Comparison of ENCODE assay signal across 8 cellular contexts in the genomic region with DNA sequence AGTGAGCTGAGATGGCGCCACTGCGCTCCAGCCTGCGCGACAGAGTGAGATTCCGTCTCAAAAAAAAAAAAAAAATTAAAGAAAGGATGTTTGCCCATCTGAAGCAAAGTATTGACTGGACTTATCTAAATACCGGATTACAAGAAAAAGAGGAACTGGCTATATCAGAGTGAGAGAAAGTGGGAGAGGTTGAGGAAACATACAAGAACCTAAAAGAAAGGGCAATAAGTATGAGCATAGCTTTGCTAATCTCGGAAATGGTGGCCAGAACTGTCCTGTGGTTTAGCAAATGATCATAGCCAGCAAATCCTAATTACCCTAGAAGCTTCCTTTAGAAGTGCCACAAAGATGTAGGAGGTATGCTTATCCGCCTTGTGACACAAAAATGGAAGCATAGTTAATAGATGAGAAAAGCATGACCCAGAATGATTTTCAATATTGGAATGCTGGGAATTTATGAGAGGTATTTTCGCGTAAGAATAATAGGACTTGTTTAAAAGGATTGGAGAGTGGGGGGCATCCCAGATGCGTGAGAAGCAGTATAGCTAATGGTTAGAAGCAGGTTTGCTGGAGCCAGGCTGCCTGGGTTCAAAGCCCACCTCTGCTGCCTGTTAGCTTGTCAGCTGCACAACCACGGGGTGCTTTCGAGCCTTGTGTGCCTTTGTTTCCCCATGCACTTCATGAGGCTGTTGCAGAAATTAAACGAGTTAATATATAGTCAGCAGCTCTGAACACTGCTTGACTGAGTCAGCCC.
DNase-seq lines count a peak whose midpoint lies in the region; ATAC-seq and TF ChIP-seq lines count a peak whose summit lies in the region.

No MANE protein-coding gene starts in this region.

- peak overlapping the region; percentile 95 for H3K9ac ChIP-seq in ES-I3 (ENCODE audit: low read depth, low read length)
- H3K9ac ChIP-seq in mucosa of rectum (ENCODE audit: low read depth in 1 of 2, low read length in 2 of 2): peak overlapping the region; percentile 89 to 96

- H3K36me3 ChIP-seq in ES-I3 (ENCODE audit: insufficient read depth, low read length) (no peaks in the 10 kb centered on the region), mucosa of rectum (ENCODE audit: control insufficient read depth in 2 of 2, insufficient read depth in 2 of 2, low read length in 2 of 2) (peaks cover 0 to 3% of the 10 kb centered on the region in 2 donors)

- H3K27me3 ChIP-seq in mucosa of rectum (ENCODE audit: control insufficient read depth in 2 of 2, insufficient read depth in 2 of 2, low read length in 2 of 2): no peaks in the 10 kb centered on the region

- TF ChIP-seq CTCF in cardiac fibroblast (IDR thresholded peaks at IDR 0.05; ENCODE audit: low read depth, low read length): no peak

- ATAC-seq in GM18519 (IDR thresholded peaks at IDR 0.05; ENCODE audit: low FRiP score, unreplicated experiment): no peak

- peaks cover 3% of the 10 kb centered on the region; the same call in 1 of the 2 replicates for H3K4me1 ChIP-seq in ES-I3 (ENCODE audit: insufficient read depth, low read length)
- peaks cover 11 to 22% of the 10 kb centered on the region in 2 donors for H3K4me1 ChIP-seq in mucosa of rectum (ENCODE audit: control insufficient read depth in 2 of 2, insufficient read depth in 2 of 2, low read length in 2 of 2)

- peak overlapping the region in 1 of 2 donors; percentile 85 for H3K27ac ChIP-seq in mucosa of rectum (ENCODE audit: low read depth in 2 of 2, low read length in 2 of 2)

- peaks cover 2% of the 10 kb centered on the region; the same call in 1 of the 2 replicates for H3K9me3 ChIP-seq in ES-I3 (ENCODE audit: control insufficient read depth, insufficient read depth, low read length)
- no peaks in the 10 kb centered on the region for H3K9me3 ChIP-seq in mucosa of rectum (ENCODE audit: control insufficient read depth in 2 of 2, low read length in 2 of 2)

- peak; percentile 49 for DNase-seq in NCI-H226
- peak; percentile 41 to 82 for DNase-seq in cardiac fibroblast (ENCODE audit: low read depth in 2 of 2)
- no peak for DNase-seq in NCI-H146 (lab: John Stamatoyannopoulos, UW)
- DNase-seq in NCI-H774 (lab: John Stamatoyannopoulos, UW): no peak
- no peak for DNase-seq in Ammon's horn (ENCODE audit: low spot score)

- H3K4me3 ChIP-seq in cardiac fibroblast (replicated peaks in 1 of 2; ENCODE audit: low read depth in 2 of 2, low read length in 2 of 2) (peak overlapping the region; percentile 97 to 99), mucosa of rectum (ENCODE audit: low read length in 2 of 2) (peak overlapping the region; percentile 92 to 97)

Comparison
In these comparisons a context has a peak if more than half of its experiments do, and no peak if none do; other contexts are left out.
1. DNase-seq: peak in NCI-H226 (single experiment) and cardiac fibroblast (2 of 2); none in NCI-H146 (single experiment), NCI-H774 (single experiment) and Ammon's horn (single experiment).